Comparison of ENCODE assay signal across 1 cellular context in genomic region chr6:6724319-6725119, GRCh38.
TF ChIP-seq lines count a peak whose summit lies in the region.

No MANE protein-coding gene starts in this region.

TF ChIP-seq in K562, 482 proteins besides CTCF, POLR2A, EP300 and RAD21 (continued from another document):
- TF ChIP-seq ZNF740 (CRISPR knock-in tag; IDR thresholded peaks at IDR 0.05) (no peak), ZNF740 (tag; IDR thresholded peaks at IDR 0.05) (no peak), ARNT (IDR thresholded peaks at IDR 0.05) (no peak), ZNF3 (CRISPR knock-in tag; IDR thresholded peaks at IDR 0.05) (no peak), CREM (IDR thresholded peaks at IDR 0.05; ENCODE audit: low read depth) (0 out of 2 replicates have a peak, but pooled peaks have one; percentile 43), HDAC6 (IDR thresholded peaks at IDR 0.05; ENCODE audit: low read depth, low read length) (no peak), E4F1 (CRISPR knock-in tag; IDR thresholded peaks at IDR 0.05; ENCODE audit: borderline replicate concordance) (no peak), ELF2 (CRISPR knock-in tag; IDR thresholded peaks at IDR 0.05) (no peak), MAZ (CRISPR knock-in tag; conservative IDR thresholded peaks at IDR 0.05 in 1 of 2, IDR thresholded peaks at IDR 0.05 in 1 of 2) (peak; percentile 25 to 58; a peak in 1 of 4 replicates), MCM3 (IDR thresholded peaks at IDR 0.05) (no peak), ATF1 (CRISPR knock-in tag; IDR thresholded peaks at IDR 0.05) (no peak), ATF1 (tag; IDR thresholded peaks at IDR 0.05) (no peak; the same call in 1 of the 2 replicates), THAP12 (CRISPR knock-in tag; IDR thresholded peaks at IDR 0.05) (no peak), GMEB1 (CRISPR knock-in tag; IDR thresholded peaks at IDR 0.05) (no peak), TEAD1 (CRISPR knock-in tag; IDR thresholded peaks at IDR 0.05) (no peak), NR1H2 (CRISPR knock-in tag; IDR thresholded peaks at IDR 0.05) (no peak), TOE1 (IDR thresholded peaks at IDR 0.05; ENCODE audit: borderline replicate concordance) (0 out of 2 replicates have a peak, but pooled peaks have one; percentile 16), TOE1 (CRISPR knock-in tag; IDR thresholded peaks at IDR 0.05; ENCODE audit: borderline replicate concordance, low read depth) (no peak), SMAD3 (CRISPR knock-in tag; conservative IDR thresholded peaks at IDR 0.05) (no peak), SMC3 (conservative IDR thresholded peaks at IDR 0.05; ENCODE audit: insufficient read depth, low read depth, low read length) (peak; percentile 85), NRF1 (conservative IDR thresholded peaks at IDR 0.05 in 1 of 2, IDR thresholded peaks at IDR 0.05 in 1 of 2) (peak in 1 of 2 experiments; percentile 27; a peak in 1 of 4 replicates), NFE2L1 (tag; IDR thresholded peaks at IDR 0.05; ENCODE audit: borderline replicate concordance, low read depth) (no peak), ZNF174 (CRISPR knock-in tag; IDR thresholded peaks at IDR 0.05) (no peak), BDP1 (IDR thresholded peaks at IDR 0.05; ENCODE audit: insufficient read depth, insufficient read length) (no peak), RBM25 (IDR thresholded peaks at IDR 0.05; ENCODE audit: low read depth, low read length, severe bottlenecking) (no peak), JUND (IDR thresholded peaks at IDR 0.05; ENCODE audit: borderline replicate concordance, low read depth, low read length) (no peak), JUND (tag; IDR thresholded peaks at IDR 0.05; ENCODE audit: borderline replicate concordance, low read depth, low read length) (no peak), ZBTB33 (CRISPR knock-in tag; IDR thresholded peaks at IDR 0.05) (peak; percentile 76), CHAMP1 (IDR thresholded peaks at IDR 0.05) (no peak), KDM2B (CRISPR knock-in tag; IDR thresholded peaks at IDR 0.05) (no peak), ZNF507 (tag; conservative IDR thresholded peaks at IDR 0.05) (no peak), STAT5B (CRISPR knock-in tag; IDR thresholded peaks at IDR 0.05) (no peak), IRF2 (CRISPR knock-in tag; IDR thresholded peaks at IDR 0.05) (no peak), PKNOX1 (IDR thresholded peaks at IDR 0.05) (no peak; the same call in 1 of the 2 replicates), THRAP3 (IDR thresholded peaks at IDR 0.05; ENCODE audit: borderline replicate concordance) (no peak), ZNF146 (CRISPR knock-in tag; IDR thresholded peaks at IDR 0.05; ENCODE audit: unreplicated experiment) (no peak), FOXK2 (conservative IDR thresholded peaks at IDR 0.05 in 1 of 2, IDR thresholded peaks at IDR 0.05 in 1 of 2; ENCODE audit: low read depth in 2 of 2) (no peak), PBX2 (CRISPR knock-in tag; IDR thresholded peaks at IDR 0.05; ENCODE audit: low read depth) (no peak), PBX2 (tag; conservative IDR thresholded peaks at IDR 0.05; ENCODE audit: low read depth) (no peak), ZBTB11 (CRISPR knock-in tag; IDR thresholded peaks at IDR 0.05) (no peak)
TF ChIP-seq in K562: peak in this region for 51.
